Comparison of ENCODE assay signal across 19 cellular contexts in genomic region chr14:40164083-40164482, GRCh38.
DNase-seq lines count a peak whose midpoint lies in the region; ATAC-seq, FAIRE-seq and TF ChIP-seq lines count a peak whose summit lies in the region.
"Had no signal": no experiment of that assay in that cellular context is flagged by ENCODE, and none has a peak within 500 bp of the region (broad histone marks: within the 10 kb centered on the region; RNA-seq: fewer than 3 reads in every experiment).

No MANE protein-coding gene starts in this region.

- intact Hi-C loops in testis (cut with DNase I; ENCODE audit: low total_unique reads), result no loop called here

- DNase-seq in HTR-8/SVneo (ENCODE audit: insufficient read length, low spot score), result peak; percentile 23
- peak; percentile 41 for DNase-seq in RWPE1 (ENCODE audit: low spot score)
- peak; percentile 7 for DNase-seq in epithelial cell of proximal tubule (ENCODE audit: low read depth)
- peak; percentile 88 for DNase-seq in retinal pigment epithelial cell (ENCODE audit: low read depth)
- DNase-seq in testis, result no peak
- DNase-seq in foreskin keratinocyte, result no peak
- DNase-seq in DMS 273 (lab: John Stamatoyannopoulos, UW; ENCODE audit: unreplicated experiment), result no peak
- DNase-seq: CD4-positive, alpha-beta memory T cell; H9; IMR-90; Kasumi-1; NCI-H1417 treated with DMSO at 0.1 percent for 48 hours; NCI-H2029 treated with DMSO at 0.1 percent for 48 hours; NCI-H524 treated with DMSO at 0.1 percent for 48 hours; OCI-M1; Right ventricle myocardium superior had no signal

- H3K27ac ChIP-seq in RWPE1 (no peak overlapping the region), testis (no peak overlapping the region), foreskin keratinocyte (no peak overlapping the region)

- no peaks in the 10 kb centered on the region for H3K36me3 ChIP-seq in testis (ENCODE audit: low read depth, missing control alignments)

- H3K4me3 ChIP-seq in epithelial cell of proximal tubule (ENCODE audit: low read depth, low read length), result no peak overlapping the region
- no peak overlapping the region for H3K4me3 ChIP-seq in retinal pigment epithelial cell (ENCODE audit: low read length)
- no peak overlapping the region for H3K4me3 ChIP-seq in testis

- 25 to 40% methylated on average over 1 to 5 of the region's 5 CpGs for WGBS in testis, 2 donors

- ATAC-seq in foreskin keratinocyte (no peak), HG03520 (IDR thresholded peaks at IDR 0.05; ENCODE audit: unreplicated experiment) (no peak)
- ATAC-seq: SK-N-SH treated with all-trans-retinoic acid at 6 μM for 48 hours had no signal

- TF ChIP-seq CTCF in RWPE1 (conservative IDR thresholded peaks at IDR 0.05; ENCODE audit: low read depth), result no peak
- TF ChIP-seq CTCF in epithelial cell of proximal tubule (conservative IDR thresholded peaks at IDR 0.05; ENCODE audit: low read depth, low read length), result no peak
- no peak for TF ChIP-seq CTCF in retinal pigment epithelial cell (conservative IDR thresholded peaks at IDR 0.05; ENCODE audit: low read depth, low read length)
- TF ChIP-seq CTCF in testis (IDR thresholded peaks at IDR 0.05), result no peak
- no peak for TF ChIP-seq CTCF in foreskin keratinocyte (conservative IDR thresholded peaks at IDR 0.05)

- POLR2A ChIA-PET in RWPE1 (lab: Yijun Ruan, JAX; ENCODE audit: low non-redundant PET), result no interaction called here

- CTCF ChIA-PET in RWPE1 (lab: Yijun Ruan, JAX), result interaction anchor here (0.7 kb wide), 1 partner anchor 290 kb away, joined by 3 read pairs; no protein-coding TSS in a partner anchor

- no peak for FAIRE-seq in HTR-8/SVneo (lab: Jason Lieb, UNC)
- FAIRE-seq: D721Med had no signal

- TF ChIP-seq POLR2A in testis (IDR thresholded peaks at IDR 0.05), result no peak

- no peaks in the 10 kb centered on the region for H3K9me3 ChIP-seq in testis

- H3K4me1 ChIP-seq in testis (no peaks in the 10 kb centered on the region), foreskin keratinocyte (no peaks in the 10 kb centered on the region)

- H3K27me3 ChIP-seq in testis (no peaks in the 10 kb centered on the region), foreskin keratinocyte (no peaks in the 10 kb centered on the region)

Comparison
In these comparisons a context has a peak if more than half of its experiments do, and no peak if none do; other contexts are left out.
1. DNase-seq: peak in HTR-8/SVneo (single experiment), RWPE1 (single experiment), epithelial cell of proximal tubule (single experiment) and retinal pigment epithelial cell (single experiment); none in testis (single experiment), foreskin keratinocyte (0 of 2) and DMS 273 (single experiment).